In the genomic region with DNA sequence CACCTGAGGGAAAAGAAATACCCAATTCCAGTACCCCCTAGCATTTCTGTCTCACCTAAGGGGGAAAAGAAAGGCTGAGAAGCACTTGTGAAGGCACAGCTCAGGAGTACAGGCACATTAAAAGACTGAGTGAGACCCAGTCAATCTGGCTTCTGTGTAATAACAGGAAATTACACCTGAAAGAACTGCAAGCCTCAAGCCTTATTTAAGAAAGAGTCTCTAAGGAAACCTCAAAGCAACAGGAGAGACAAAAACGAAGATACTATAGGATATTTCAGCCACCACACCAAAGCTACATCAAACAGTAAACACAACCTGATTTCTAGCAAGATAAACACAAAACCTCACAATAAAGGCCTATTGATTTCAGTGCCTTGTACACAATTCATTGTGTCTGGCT, we compare ENCODE assay signal across 19 cellular contexts.
DNase-seq lines count a peak whose midpoint lies in the region; ATAC-seq lines count a peak whose summit lies in the region.
"Had no signal": no experiment of that assay in that cellular context is flagged by ENCODE, and none has a peak within 500 bp of the region (broad histone marks: within the 10 kb centered on the region; RNA-seq: fewer than 3 reads in every experiment).

No MANE protein-coding gene starts in this region.

- H3K36me3 Mint-ChIP-seq in activated naive CD4-positive, alpha-beta T cell treated with anti-CD3 and anti-CD28 coated beads, Interleukin-2, amount 50 U/mL, for 24 hours, result peaks cover 8% of the 10 kb centered on the region
- H3K36me3 Mint-ChIP-seq in T-helper 1 cell treated with Interleukin-12 subunit alpha and Interleukin-12 subunit beta and Interleukin-4 antibody, amounts not matched to agents 30 μg/mL and 1 μg/mL, for 36 hours (ENCODE audit: low read depth), result peaks cover 27% of the 10 kb centered on the region
- peaks cover 0 to 30% of the 10 kb centered on the region in 2 donors for H3K36me3 Mint-ChIP-seq in activated naive CD4-positive, alpha-beta T cell treated with anti-CD3 and anti-CD28 coated beads, Interleukin-2, amount 50 U/mL, for 72 hours
- no peaks in the 10 kb centered on the region for H3K36me3 Mint-ChIP-seq in stimulated activated effector memory CD8-positive, alpha-beta T cell treated with anti-CD3 and anti-CD28 coated beads, Interleukin-12 subunit alpha, Interleukin-12 subunit beta, amount 100 ng/mL, for 72 hours
- H3K36me3 Mint-ChIP-seq: CD4-positive, CD25-positive, alpha-beta regulatory T cell had no signal

- H3K27me3 Mint-ChIP-seq in activated naive CD4-positive, alpha-beta T cell treated with anti-CD3 and anti-CD28 coated beads, Interleukin-2, amount 50 U/mL, for 24 hours, result no peaks in the 10 kb centered on the region
- H3K27me3 Mint-ChIP-seq in T-helper 1 cell treated with Interleukin-12 subunit alpha and Interleukin-12 subunit beta and Interleukin-4 antibody, amounts not matched to agents 30 μg/mL and 1 μg/mL, for 36 hours (ENCODE audit: low read depth), result no peaks in the 10 kb centered on the region

- DNase-seq in activated naive CD4-positive, alpha-beta T cell treated with Interleukin-2 at 50 U/mL for 16 hours, result no peak
- DNase-seq in activated naive CD4-positive, alpha-beta T cell treated with anti-CD3 and anti-CD28 coated beads, Interleukin-2, amount 50 U/mL, for 72 hours (ENCODE audit: low spot score in 2 of 2), result no peak
- DNase-seq in stimulated activated effector memory CD8-positive, alpha-beta T cell treated with anti-CD3 and anti-CD28 coated beads, Interleukin-12 subunit alpha, Interleukin-12 subunit beta, amount 100 ng/mL, for 72 hours (ENCODE audit: low spot score in 2 of 2), result no peak
- DNase-seq in NCI-H1694 (lab: John Stamatoyannopoulos, UW) (no peak), caudate nucleus (lab: John Stamatoyannopoulos, UW) (no peak), NCI-H2227 treated with DMSO at 0.1 percent for 48 hours (lab: John Stamatoyannopoulos, UW) (no peak)
- DNase-seq: ACHN, DND-41, GDM1, MV-4-11, NCI-H1436 treated with DMSO at 0.1 percent for 48 hours, NCI-H2107, NCI-H446 treated with DMSO at 0.1 percent for 48 hours, NCI-H82, Right ventricle myocardium superior had no signal

- H3K4me1 Mint-ChIP-seq in activated naive CD4-positive, alpha-beta T cell treated with anti-CD3 and anti-CD28 coated beads, Interleukin-2, amount 50 U/mL, for 24 hours, result peaks cover 60% of the 10 kb centered on the region
- peaks cover 55% of the 10 kb centered on the region for H3K4me1 Mint-ChIP-seq in T-helper 1 cell treated with Interleukin-12 subunit alpha and Interleukin-12 subunit beta and Interleukin-4 antibody, amounts not matched to agents 30 μg/mL and 1 μg/mL, for 36 hours (ENCODE audit: low read depth)
- peaks cover 35% of the 10 kb centered on the region for H3K4me1 Mint-ChIP-seq in stimulated activated effector memory CD8-positive, alpha-beta T cell treated with anti-CD3 and anti-CD28 coated beads, Interleukin-12 subunit alpha, Interleukin-12 subunit beta, amount 100 ng/mL, for 72 hours

- peaks cover 5% of the 10 kb centered on the region for H3K9me3 Mint-ChIP-seq in activated naive CD4-positive, alpha-beta T cell treated with anti-CD3 and anti-CD28 coated beads, Interleukin-2, amount 50 U/mL, for 24 hours
- peaks cover 2% of the 10 kb centered on the region for H3K9me3 Mint-ChIP-seq in T-helper 1 cell treated with Interleukin-12 subunit alpha and Interleukin-12 subunit beta and Interleukin-4 antibody, amounts not matched to agents 30 μg/mL and 1 μg/mL, for 36 hours
- H3K9me3 Mint-ChIP-seq in activated naive CD4-positive, alpha-beta T cell treated with anti-CD3 and anti-CD28 coated beads, Interleukin-2, amount 50 U/mL, for 72 hours, result peaks cover 0 to 20% of the 10 kb centered on the region in 2 donors
- no peaks in the 10 kb centered on the region for H3K9me3 Mint-ChIP-seq in stimulated activated effector memory CD8-positive, alpha-beta T cell treated with anti-CD3 and anti-CD28 coated beads, Interleukin-12 subunit alpha, Interleukin-12 subunit beta, amount 100 ng/mL, for 72 hours

- H3K4me3 Mint-ChIP-seq in activated naive CD4-positive, alpha-beta T cell treated with anti-CD3 and anti-CD28 coated beads, Interleukin-2, amount 50 U/mL, for 24 hours, result no peak overlapping the region
- H3K4me3 Mint-ChIP-seq in T-helper 1 cell treated with Interleukin-12 subunit alpha and Interleukin-12 subunit beta and Interleukin-4 antibody, amounts not matched to agents 30 μg/mL and 1 μg/mL, for 36 hours, result peak overlapping the region; percentile 18
- no peak overlapping the region for H3K4me3 Mint-ChIP-seq in stimulated activated effector memory CD8-positive, alpha-beta T cell treated with anti-CD3 and anti-CD28 coated beads, Interleukin-12 subunit alpha, Interleukin-12 subunit beta, amount 100 ng/mL, for 72 hours
- H3K4me3 Mint-ChIP-seq: CD4-positive, CD25-positive, alpha-beta regulatory T cell had no signal

- H3K27ac ChIP-seq in caudate nucleus (ENCODE audit: low read depth, low read length), result no peak overlapping the region

- ATAC-seq in activated naive CD4-positive, alpha-beta T cell treated with anti-CD3 and anti-CD28 coated beads, Interleukin-2, amount 50 U/mL, for 72 hours, result peak; percentile 64 to 94
- ATAC-seq in stimulated activated effector memory CD8-positive, alpha-beta T cell treated with anti-CD3 and anti-CD28 coated beads, Interleukin-12 subunit alpha, Interleukin-12 subunit beta, amount 100 ng/mL, for 72 hours, result peak; percentile 73
- ATAC-seq: Panc1 had no signal

- H3K27ac Mint-ChIP-seq in activated naive CD4-positive, alpha-beta T cell treated with anti-CD3 and anti-CD28 coated beads, Interleukin-2, amount 50 U/mL, for 24 hours, result peak overlapping the region; percentile 56
- H3K27ac Mint-ChIP-seq in T-helper 1 cell treated with Interleukin-12 subunit alpha and Interleukin-12 subunit beta and Interleukin-4 antibody, amounts not matched to agents 30 μg/mL and 1 μg/mL, for 36 hours, result peak overlapping the region; percentile 80
- peak overlapping the region; percentile 72 to 93 for H3K27ac Mint-ChIP-seq in activated naive CD4-positive, alpha-beta T cell treated with anti-CD3 and anti-CD28 coated beads, Interleukin-2, amount 50 U/mL, for 72 hours
- peak overlapping the region; percentile 48 for H3K27ac Mint-ChIP-seq in stimulated activated effector memory CD8-positive, alpha-beta T cell treated with anti-CD3 and anti-CD28 coated beads, Interleukin-12 subunit alpha, Interleukin-12 subunit beta, amount 100 ng/mL, for 72 hours
